In the genomic region with DNA sequence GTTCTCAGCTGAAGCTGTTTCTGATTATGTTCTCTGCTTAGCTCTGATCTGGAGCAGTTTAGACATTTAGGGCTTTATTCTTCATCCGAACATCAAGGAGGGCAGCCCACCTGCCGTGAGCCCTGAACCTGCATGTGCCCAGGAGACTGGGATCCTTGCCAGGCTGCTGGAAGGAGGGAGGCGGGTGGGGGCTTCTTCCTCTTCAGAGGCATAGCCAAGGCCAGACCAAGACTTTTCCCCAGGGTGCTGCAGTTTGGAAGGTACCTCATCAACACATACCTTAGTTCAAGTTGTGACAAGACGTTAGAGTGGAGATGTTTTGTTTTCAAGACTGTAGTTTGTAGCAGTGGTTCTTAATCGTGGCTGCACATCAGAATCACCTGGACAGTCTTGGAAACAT, we compare ENCODE assay signal across 23 cellular contexts.
"Had no signal": no experiment of that assay in that cellular context is flagged by ENCODE, and none has a peak within 500 bp of the region (broad histone marks: within the 10 kb centered on the region; RNA-seq: fewer than 3 reads in every experiment).

No MANE protein-coding gene starts in this region.

- H3K4me1 Mint-ChIP-seq: activated naive CD8-positive, alpha-beta T cell treated with anti-CD3 and anti-CD28 coated beads, Interleukin-2, amount 10 ng/mL, durations not matched to agents 7 days and 5 days; neural progenitor cell had no signal

- H3K27me3 ChIP-seq: gastroesophageal sphincter, neural progenitor cell, right atrium auricular region, transverse colon, uterus had no signal

- H3K9me3 Mint-ChIP-seq: activated T-helper 17 cell treated with anti-CD3 and anti-CD28 coated beads, Interleukin-2, amount 50 U/mL, for 72 hours; neural progenitor cell had no signal

- H3K4me3 ChIP-seq: coronary artery, gastroesophageal sphincter, heart left ventricle, mucosa of descending colon, neural progenitor cell, right atrium auricular region, transverse colon, uterus had no signal

- H3K4me3 Mint-ChIP-seq: activated B cell treated with CpG ODN at 0.5 μM for 24 hours; activated CD4-positive, alpha-beta memory T cell treated with anti-CD3 and anti-CD28 coated beads, Interleukin-2, amount 10 ng/mL, durations not matched to agents 7 days and 5 days; activated naive CD8-positive, alpha-beta T cell treated with anti-CD3 and anti-CD28 coated beads, Interleukin-2, amount 10 ng/mL, durations not matched to agents 7 days and 5 days; activated T-helper 17 cell treated with anti-CD3 and anti-CD28 coated beads, Interleukin-2, amount 50 U/mL, for 72 hours; memory B cell; naive B cell; neural progenitor cell had no signal

- DNase-seq: activated B cell treated with CpG ODN at 0.5 μM for 24 hours; activated CD4-positive, alpha-beta memory T cell treated with anti-CD3 and anti-CD28 coated beads, Interleukin-2, amount 10 ng/mL, durations not matched to agents 7 days and 5 days; activated CD4-positive, alpha-beta T cell treated with anti-CD3 and anti-CD28 coated beads for 48 hours; activated naive CD4-positive, alpha-beta T cell; activated naive CD8-positive, alpha-beta T cell treated with anti-CD3 and anti-CD28 coated beads, Interleukin-2, amount 10 ng/mL, durations not matched to agents 7 days and 5 days; activated T-cell treated with anti-CD3 and anti-CD28 coated beads, Interleukin-2, amount 50 U/mL, for 1 hour; amygdala; caudate nucleus; heart left ventricle; left ventricle myocardium superior; mucosa of descending colon; naive B cell; stimulated activated naive CD8-positive, alpha-beta T cell treated with anti-CD3 and anti-CD28 coated beads, Interleukin-15, Interleukin-2, amounts not matched to agents 100 U/mL and 50 U/mL, for 24 hours; T-helper 9 cell; transverse colon; uterus had no signal

- H3K27ac ChIP-seq: coronary artery, gastroesophageal sphincter, heart left ventricle, neural progenitor cell, right atrium auricular region, transverse colon, uterus had no signal

- H3K36me3 ChIP-seq: gastroesophageal sphincter, heart left ventricle, neural progenitor cell, right atrium auricular region, transverse colon, uterus had no signal

- H3K27ac Mint-ChIP-seq: activated B cell treated with CpG ODN at 0.5 μM for 24 hours; activated CD4-positive, alpha-beta memory T cell treated with anti-CD3 and anti-CD28 coated beads, Interleukin-2, amount 10 ng/mL, durations not matched to agents 7 days and 5 days; activated naive CD8-positive, alpha-beta T cell treated with anti-CD3 and anti-CD28 coated beads, Interleukin-2, amount 10 ng/mL, durations not matched to agents 7 days and 5 days; activated T-helper 17 cell treated with anti-CD3 and anti-CD28 coated beads, Interleukin-2, amount 50 U/mL, for 72 hours; neural progenitor cell; progenitor cell of endocrine pancreas had no signal

- H3K4me1 ChIP-seq: neural progenitor cell, uterus had no signal

- H3K9me3 ChIP-seq: mucosa of descending colon, transverse colon, uterus had no signal

- H3K27me3 Mint-ChIP-seq: activated B cell treated with CpG ODN at 0.5 μM for 24 hours, memory B cell, naive B cell, progenitor cell of endocrine pancreas had no signal
